8 cellular contexts compared by ENCODE assay signal in the genomic region with DNA sequence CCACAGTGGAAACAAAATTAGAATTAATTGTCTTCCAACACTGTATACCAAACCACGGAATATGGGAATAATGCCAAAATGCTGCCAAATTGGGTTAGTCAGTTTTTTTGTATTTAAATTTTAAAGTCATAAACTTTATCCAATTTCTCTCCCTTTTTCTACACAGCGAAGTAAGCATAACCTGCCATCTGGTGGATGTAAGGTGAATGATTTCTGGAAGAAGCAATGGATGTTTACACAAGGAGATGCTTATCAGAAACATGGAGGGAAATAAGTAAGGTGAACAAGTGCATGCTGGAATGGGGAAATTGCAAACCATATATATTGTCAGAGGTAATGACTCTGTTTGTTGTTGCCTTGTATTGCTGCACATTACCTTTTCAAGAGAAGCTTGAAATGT.
DNase-seq lines count a peak whose midpoint lies in the region; ATAC-seq and TF ChIP-seq lines count a peak whose summit lies in the region.

No MANE protein-coding gene starts in this region.

- H3K27ac ChIP-seq in left ventricle myocardium inferior (replicated peaks): no peak overlapping the region

- no peaks in the 10 kb centered on the region for H3K36me3 Mint-ChIP-seq in T-helper 2 cell treated with Interferon-gamma antibody and Interleukin-4, amounts not matched to agents 5 μg/mL and 100 μg/mL, for 36 hours (ENCODE audit: low read depth)

- no peaks in the 10 kb centered on the region for H3K27me3 ChIP-seq in left ventricle myocardium inferior (ENCODE audit: low read depth)

- no peaks in the 10 kb centered on the region for H3K4me1 ChIP-seq in left ventricle myocardium inferior

- no peaks in the 10 kb centered on the region for H3K27me3 Mint-ChIP-seq in T-helper 2 cell treated with Interferon-gamma antibody and Interleukin-4, amounts not matched to agents 5 μg/mL and 100 μg/mL, for 36 hours (ENCODE audit: low read depth)

- TF ChIP-seq CTCF in left ventricle myocardium inferior (IDR thresholded peaks at IDR 0.05; ENCODE audit: borderline replicate concordance): no peak

- intact Hi-C loops in left ventricle myocardium inferior (cut with micrococcal nuclease): no loop called here

- DNase-seq in DMS53 treated with DMSO at 0.1 percent for 48 hours (lab: John Stamatoyannopoulos, UW; ENCODE audit: unreplicated experiment) (peak; percentile 3), SK-N-DZ (ENCODE audit: low spot score) (peak; percentile 42), kidney tubule cell (ENCODE audit: low spot score) (peak; percentile 16), left ventricle myocardium inferior (no peak)
- peak; percentile 24 for DNase-seq in Jurkat, Clone E6-1 (ENCODE audit: low read depth, low spot score)
- no peak for DNase-seq in T-helper 2 cell treated with Interferon-gamma antibody and Interleukin-4, amounts not matched to agents 5 μg/mL and 100 μg/mL, for 36 hours (ENCODE audit: low spot score)

- H3K4me3 ChIP-seq in Jurkat, Clone E6-1 (ENCODE audit: low read length): no peak overlapping the region
- H3K4me3 ChIP-seq in left ventricle myocardium inferior: no peak overlapping the region

- ATAC-seq in HG02759 (IDR thresholded peaks at IDR 0.05; ENCODE audit: unreplicated experiment): no peak
- no peak for ATAC-seq in HG03469 (IDR thresholded peaks at IDR 0.05; ENCODE audit: unreplicated experiment)

- H3K36me3 ChIP-seq in left ventricle myocardium inferior: no peaks in the 10 kb centered on the region

- no peak overlapping the region for H3K4me3 Mint-ChIP-seq in T-helper 2 cell treated with Interferon-gamma antibody and Interleukin-4, amounts not matched to agents 5 μg/mL and 100 μg/mL, for 36 hours

- H3K9me3 Mint-ChIP-seq in T-helper 2 cell treated with Interferon-gamma antibody and Interleukin-4, amounts not matched to agents 5 μg/mL and 100 μg/mL, for 36 hours: peaks cover 26% of the 10 kb centered on the region

- no peaks in the 10 kb centered on the region for H3K9me3 ChIP-seq in left ventricle myocardium inferior (replicated peaks)

- H3K4me1 Mint-ChIP-seq in T-helper 2 cell treated with Interferon-gamma antibody and Interleukin-4, amounts not matched to agents 5 μg/mL and 100 μg/mL, for 36 hours (ENCODE audit: low read depth): no peaks in the 10 kb centered on the region

- no peak overlapping the region for H3K27ac Mint-ChIP-seq in T-helper 2 cell treated with Interferon-gamma antibody and Interleukin-4, amounts not matched to agents 5 μg/mL and 100 μg/mL, for 36 hours

Comparison
In these comparisons a context has a peak if more than half of its experiments do, and no peak if none do; other contexts are left out.
1. DNase-seq: peak in DMS53 treated with DMSO at 0.1 percent for 48 hours (single experiment), Jurkat, Clone E6-1 (single experiment), SK-N-DZ (single experiment) and kidney tubule cell (single experiment); none in left ventricle myocardium inferior (single experiment) and T-helper 2 cell treated with Interferon-gamma antibody and Interleukin-4, amounts not matched to agents 5 μg/mL and 100 μg/mL, for 36 hours (single experiment).